In the genomic region with DNA sequence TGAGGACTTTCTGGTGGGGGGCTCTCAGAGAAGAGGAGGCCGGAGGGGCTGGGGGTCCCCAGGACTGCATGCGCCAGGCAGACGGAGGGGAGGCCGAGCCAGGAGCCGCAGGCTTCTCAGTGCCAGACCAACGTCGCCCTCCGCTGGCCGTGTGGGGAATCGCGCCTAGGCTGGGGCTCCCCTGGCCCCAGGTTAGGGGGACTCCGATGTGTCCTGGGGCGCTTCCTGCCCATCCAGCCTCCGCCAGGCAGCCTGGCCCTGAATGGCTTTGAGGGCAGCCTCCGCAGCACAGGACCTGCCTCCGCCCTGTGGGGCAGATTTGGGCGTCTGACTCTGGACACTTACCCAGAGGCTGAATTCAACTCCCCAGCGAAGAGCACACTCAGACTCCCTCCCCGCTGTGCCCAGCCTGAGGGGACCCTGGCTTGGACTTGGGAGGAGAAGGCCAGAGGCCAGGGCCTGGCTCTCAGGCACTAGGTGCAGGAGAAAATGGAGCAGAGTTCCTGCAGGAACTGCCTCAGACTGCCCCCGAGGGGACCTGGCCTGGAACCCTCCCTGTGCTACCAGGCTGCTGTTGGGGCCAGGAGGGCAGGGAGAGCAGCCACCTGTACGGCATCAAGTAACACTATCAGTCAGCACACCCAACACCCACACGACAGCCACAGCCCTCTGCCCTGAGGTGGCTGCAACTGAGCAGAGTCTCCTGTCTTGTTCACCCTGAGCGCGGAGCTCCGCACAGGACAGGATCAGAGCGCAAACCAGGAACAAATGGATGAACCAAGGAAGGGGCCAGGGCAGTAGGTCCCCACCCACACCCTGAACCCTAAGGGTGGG, we compare ENCODE assay signal across 11 cellular contexts. TPM values are rescaled to one million over a fixed set of nuclear protein-coding genes. Genes with fewer than 3 reads are reported as not detected.
DNase-seq lines count a peak whose midpoint lies in the region; ATAC-seq and TF ChIP-seq lines count a peak whose summit lies in the region.
"Had no signal": no experiment of that assay in that cellular context is flagged by ENCODE, and none has a peak within 500 bp of the region (broad histone marks: within the 10 kb centered on the region; RNA-seq: fewer than 3 reads in every experiment).

No MANE protein-coding gene starts in this region.

- H3K36me3 ChIP-seq in left ventricle myocardium inferior: no peaks in the 10 kb centered on the region

- H3K4me3 ChIP-seq in AG04450 (ENCODE audit: low read depth, low read length) (no peak overlapping the region), GM12865 (ENCODE audit: low read depth, low read length) (no peak overlapping the region), left ventricle myocardium inferior (no peak overlapping the region)

- H3K9me3 ChIP-seq in AG04450 (ENCODE audit: control insufficient read depth, insufficient read depth, low read length) (peaks cover 23% of the 10 kb centered on the region), left ventricle myocardium inferior (replicated peaks) (no peaks in the 10 kb centered on the region)

- intact Hi-C loops in left ventricle myocardium inferior (cut with micrococcal nuclease) (no loop called here), left colon (cut with DNase I, micrococcal nuclease) (no loop called here)

- POLR2A ChIA-PET in AG04450 (lab: Yijun Ruan, JAX) (no interaction called here), RWPE1 (lab: Yijun Ruan, JAX; ENCODE audit: low non-redundant PET) (no interaction called here)

- ATAC-seq in left colon: no peak

- CTCF ChIA-PET in AG04450 (lab: Charles Lee): no interaction called here
- CTCF ChIA-PET in RWPE1 (lab: Yijun Ruan, JAX): interaction anchor here (4.7 kb wide), 1 partner anchor 86 kb away, joined by 51 read pairs; no protein-coding TSS in a partner anchor

- H3K27me3 ChIP-seq in AG04450 (ENCODE audit: control insufficient read depth, insufficient read depth, low read length) (no peaks in the 10 kb centered on the region), left ventricle myocardium inferior (ENCODE audit: low read depth) (peaks cover 88% of the 10 kb centered on the region)

- DNase-seq in AG04450 (ENCODE audit: low read depth, low spot score): no peak
- peak; percentile 50 for DNase-seq in GM12865 (ENCODE audit: low read depth)
- no peak for DNase-seq in RWPE1 (ENCODE audit: low spot score)
- DNase-seq in left ventricle myocardium inferior: peak; percentile 9
- no peak for DNase-seq in amniotic stem cell (lab: John Stamatoyannopoulos, UW)
- DNase-seq in HPDE6-E6E7 (ENCODE audit: extremely low spot score): no peak
- no peak for DNase-seq in left colon
- no peak for DNase-seq in C1 segment of cervical spinal cord (lab: John Stamatoyannopoulos, UW)

- H3K4me1 ChIP-seq in left ventricle myocardium inferior: no peaks in the 10 kb centered on the region

- 0 out of 2 replicates have a peak, but pooled peaks have one; percentile 15 for TF ChIP-seq CTCF in AG04450 (IDR thresholded peaks at IDR 0.05; ENCODE audit: low read depth, low read length)
- peak; percentile 78 for TF ChIP-seq CTCF in GM12865 (IDR thresholded peaks at IDR 0.05; ENCODE audit: insufficient read depth, low read depth, low read length, missing control alignments)
- TF ChIP-seq CTCF in RWPE1 (conservative IDR thresholded peaks at IDR 0.05; ENCODE audit: low read depth): peak; percentile 29; the same call in 1 of the 2 replicates
- peak; percentile 34 for TF ChIP-seq CTCF in left ventricle myocardium inferior (IDR thresholded peaks at IDR 0.05; ENCODE audit: borderline replicate concordance)

- H3K27ac ChIP-seq in AG04450 (ENCODE audit: low read depth, low read length) (no peak overlapping the region), RWPE1 (no peak overlapping the region), left ventricle myocardium inferior (replicated peaks) (no peak overlapping the region)

RNA-seq across cellular contexts. Expression of a gene that starts 0.6 kb away (rescaled TPM):
- polyA plus RNA-seq in AG04450 (2011; rRNA removed): not detected in 2 replicates
- polyA minus RNA-seq in AG04450 (2011; rRNA and poly(A)+ RNA removed): not detected in 2 replicates
- total RNA-seq in left ventricle myocardium inferior (not detected), left colon (not detected)
- total RNA-seq: aorta, osteocyte, urinary bladder had no signal
- polyA plus RNA-seq: aorta, urinary bladder had no signal

Comparison
In these comparisons a context has a peak if more than half of its experiments do, and no peak if none do; other contexts are left out.
1. DNase-seq: peak in GM12865 (single experiment) and left ventricle myocardium inferior (single experiment); none in AG04450 (single experiment), RWPE1 (single experiment), amniotic stem cell (single experiment), HPDE6-E6E7 (single experiment), left colon (0 of 2) and C1 segment of cervical spinal cord (0 of 14).
2. CTCF ChIP-seq: peak in every context shown above with its lines; median percentile 78 in GM12865; 34 in left ventricle myocardium inferior; 29 in RWPE1; 15 in AG04450.